Comparison of ENCODE assay signal across 11 cellular contexts in the genomic region with DNA sequence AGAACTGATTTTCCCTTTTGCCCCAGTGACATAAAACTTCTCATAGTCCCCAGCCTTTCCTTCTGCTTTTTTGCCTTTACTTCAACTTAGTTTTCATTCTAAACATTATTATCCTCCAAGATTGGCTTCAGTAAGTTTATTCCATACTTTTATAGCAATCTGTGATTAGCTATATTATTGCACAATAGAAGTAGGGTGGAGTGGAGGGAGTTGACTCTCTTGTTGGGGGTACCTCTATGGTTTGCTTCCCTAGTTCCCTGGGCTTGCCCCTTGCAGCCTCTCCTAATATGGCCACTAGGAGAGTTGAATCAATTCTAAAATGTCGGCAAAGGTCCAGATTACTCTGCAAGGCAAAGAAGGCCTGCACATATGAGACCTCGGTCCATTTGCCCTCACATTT. TPM values are rescaled to one million over a fixed set of nuclear protein-coding genes. Genes with fewer than 3 reads are reported as not detected.
"Had no signal": no experiment of that assay in that cellular context is flagged by ENCODE, and none has a peak within 500 bp of the region (broad histone marks: within the 10 kb centered on the region; RNA-seq: fewer than 3 reads in every experiment).

No MANE protein-coding gene starts in this region.

- H3K36me3 ChIP-seq: HAP-1 had no signal

- FAIRE-seq: H1, H54 had no signal

- H3K4me3 ChIP-seq: GM23248, GM23338, HAP-1 had no signal

- H3K4me2 ChIP-seq: GM23338 had no signal

- H3K4me1 ChIP-seq: HAP-1 had no signal

- H3K9ac ChIP-seq: GM23248 had no signal

- DNase-seq: GM23248, GOT3, H7, H9, HCEC 1CT, HFFc6 had no signal

- H3K27ac ChIP-seq: GM23248 had no signal

- ATAC-seq: GM23338, HCT116 had no signal

- H2AFZ ChIP-seq: GM23248, GM23338 had no signal

- H3K9me3 ChIP-seq: HAP-1 had no signal

RNA-seq across cellular contexts. Expression of a gene that starts 36.4 kb away (rescaled TPM):
- total RNA-seq: GM23248, GM23338, H1, H9, HFFc6 had no signal
- polyA plus RNA-seq: GM23248, GM23338 had no signal
